ENCODE assay signal across 8 cellular contexts in genomic region chr2:133674433-133675331, GRCh38.
DNase-seq lines count a peak whose midpoint lies in the region; ATAC-seq and TF ChIP-seq lines count a peak whose summit lies in the region.

No MANE protein-coding gene starts in this region.

- no peaks in the 10 kb centered on the region for H3K27me3 ChIP-seq in HUES64 (ENCODE audit: insufficient read depth, low read length)

- 23% methylated on average over 21 of the region's 21 CpGs for WGBS in HUES64

- H3K36me3 ChIP-seq in HUES64 (ENCODE audit: insufficient read depth, low read length) (no peaks in the 10 kb centered on the region), OCI-LY7 (ENCODE audit: insufficient read depth, low read length) (no peaks in the 10 kb centered on the region)

- H3K4me3 ChIP-seq in HUES64 (ENCODE audit: low read length) (peak overlapping the region; percentile 38; the same call in 1 of the 2 replicates), OCI-LY7 (ENCODE audit: low read depth, low read length, poor library complexity, severe bottlenecking) (no peak overlapping the region)

- POLR2A ChIA-PET in OCI-LY7 (lab: Charles Lee), result no interaction called here

- no peak overlapping the region for H2AFZ ChIP-seq in OCI-LY7 (ENCODE audit: low read length)

- peak overlapping the region; percentile 84; the same call in 1 of the 2 replicates for H3K27ac ChIP-seq in HUES64 (ENCODE audit: low read depth, low read length)
- H3K27ac ChIP-seq in OCI-LY7 (ENCODE audit: low read depth, low read length, poor library complexity, severe bottlenecking), result no peak overlapping the region

- BruUV-seq in OCI-LY7 (replicated peaks; lab: Mats Ljungman, UMichigan), result no TSS peak

- peak; percentile 45 for DNase-seq in SW480 (ENCODE audit: low spot score)
- DNase-seq in left cardiac atrium, result peak; percentile 69
- DNase-seq in pons (ENCODE audit: low spot score), result peak; percentile 94
- no peak for DNase-seq in activated naive CD4-positive, alpha-beta T cell (lab: John Stamatoyannopoulos, UW)
- DNase-seq in OCI-LY7 (ENCODE audit: low spot score), result no peak
- no peak for DNase-seq in effector CD8-positive, alpha-beta T cell (lab: John Stamatoyannopoulos, UW)

- peak overlapping the region; percentile 46; the same call in 1 of the 2 replicates for H3K9ac ChIP-seq in HUES64 (ENCODE audit: low read depth, low read length)

- no peak overlapping the region for H3K4me2 ChIP-seq in OCI-LY7 (ENCODE audit: low read length)

- H3K9me3 ChIP-seq in HUES64 (ENCODE audit: insufficient read depth, low read depth, low read length), result no peaks in the 10 kb centered on the region
- no peaks in the 10 kb centered on the region for H3K9me3 ChIP-seq in OCI-LY7 (ENCODE audit: low read length)

- CTCF ChIA-PET in OCI-LY7 (lab: Charles Lee; ENCODE audit: unreplicated experiment), result no interaction called here

- H3K9me2 ChIP-seq in OCI-LY7 (ENCODE audit: insufficient read depth, low read length), result no peaks in the 10 kb centered on the region

- ATAC-seq in left cardiac atrium, result peak; percentile 76 to 80
- no peak for ATAC-seq in HG03354 (IDR thresholded peaks at IDR 0.05; ENCODE audit: poor library complexity, severe bottlenecking, unreplicated experiment)

- H3K79me2 ChIP-seq in OCI-LY7 (ENCODE audit: insufficient read depth, low read depth, low read length), result no peaks in the 10 kb centered on the region

- no peak for TF ChIP-seq CTCF in OCI-LY7 (conservative IDR thresholded peaks at IDR 0.05; ENCODE audit: low read length)

- no peaks in the 10 kb centered on the region for H4K20me1 ChIP-seq in OCI-LY7 (ENCODE audit: insufficient read depth, low read length)

- H3K4me1 ChIP-seq in HUES64 (ENCODE audit: insufficient read depth, low read length) (peaks cover 25% of the 10 kb centered on the region), OCI-LY7 (ENCODE audit: insufficient read depth, low read length, poor library complexity, severe bottlenecking) (no peaks in the 10 kb centered on the region)

- intact Hi-C loops in left cardiac atrium (cut with DNase I) (loop anchor here in 1 of 2 donors (10.0 kb wide), 1 partner anchor 80 kb away; no protein-coding TSS in a partner anchor), OCI-LY7 (cut with micrococcal nuclease; ENCODE audit: unreplicated experiment) (no loop called here)

Comparison
In these comparisons a context has a peak if more than half of its experiments do, and no peak if none do; other contexts are left out.
1. DNase-seq: peak in SW480 (single experiment), left cardiac atrium (single experiment) and pons (single experiment); none in activated naive CD4-positive, alpha-beta T cell (0 of 4), OCI-LY7 (single experiment) and effector CD8-positive, alpha-beta T cell (single experiment).